ENCODE assay signal across 1 cellular context in the genomic region with DNA sequence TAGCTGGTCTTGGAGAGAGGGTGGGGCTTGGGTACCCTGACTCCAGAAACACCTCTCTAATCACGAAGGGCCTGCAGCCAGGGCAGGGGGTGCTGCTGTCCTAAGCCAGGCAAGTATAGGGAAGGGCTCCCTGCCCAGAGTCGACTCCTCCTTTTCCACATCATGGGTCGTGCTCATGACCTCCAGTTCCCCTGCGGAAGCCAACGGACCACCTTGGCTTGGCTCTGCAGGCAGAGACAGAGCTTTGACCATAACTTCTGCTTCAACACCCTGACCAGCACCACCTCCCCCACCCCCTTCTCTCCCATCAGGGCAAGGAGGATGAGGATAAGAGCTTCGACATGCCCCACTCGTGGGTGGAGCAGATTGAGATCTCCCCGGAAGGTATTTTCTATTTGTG.
A peak's percentile ranks its signal among the peaks of the same experiment; 100 is the strongest.
TF ChIP-seq lines count a peak whose summit lies in the region.

No MANE protein-coding gene starts in this region.

TF ChIP-seq in K562, 482 proteins besides CTCF, POLR2A, EP300 and RAD21:
- TF ChIP-seq POLR3A (IDR thresholded peaks at IDR 0.05; ENCODE audit: borderline replicate concordance, extremely low read depth, insufficient read depth, insufficient read length) (no peak), EGR1 (conservative IDR thresholded peaks at IDR 0.05) (peak; percentile 53)
TF ChIP-seq in K562: peak in this region for 1.
